ENCODE assay signal across 14 cellular contexts in genomic region chr6:56522871-56523270, GRCh38.
DNase-seq lines count a peak whose midpoint lies in the region; ATAC-seq and TF ChIP-seq lines count a peak whose summit lies in the region.
"Had no signal": no experiment of that assay in that cellular context is flagged by ENCODE, and none has a peak within 500 bp of the region (broad histone marks: within the 10 kb centered on the region; RNA-seq: fewer than 3 reads in every experiment).

No MANE protein-coding gene starts in this region.

- CTCF ChIA-PET in IMR-90 (lab: Yijun Ruan, JAX) = no interaction called here

- no peak overlapping the region for H2BK20ac ChIP-seq in IMR-90 (ENCODE audit: low read depth, low read length)

- H4K5ac ChIP-seq in IMR-90 (ENCODE audit: low read depth, low read length) = no peak overlapping the region

- BruUV-seq in IMR-90 (replicated peaks; lab: Mats Ljungman, UMichigan) = no TSS peak

- H2AFZ ChIP-seq in IMR-90 (replicated peaks; ENCODE audit: low read length, poor library complexity) (no peak overlapping the region), neural progenitor cell (replicated peaks) (no peak overlapping the region)

- H4K91ac ChIP-seq in IMR-90 (ENCODE audit: insufficient read depth, low read depth, low read length) = no peak overlapping the region

- H3K18ac ChIP-seq in IMR-90 (ENCODE audit: low read depth, low read length) = peak overlapping the region; percentile 62

- H3K79me2 ChIP-seq in neural progenitor cell (ENCODE audit: low read depth) = no peaks in the 10 kb centered on the region

- POLR2A ChIA-PET in IMR-90 (lab: Charles Lee; ENCODE audit: unreplicated experiment) = no interaction called here

- WGBS in IMR-90 (ENCODE audit: extremely low coverage in 2 of 2, insufficient read length in 1 of 2), 2 experiments = no CpG with 5 or more reads among the region's 2 CpGs

- no peaks in the 10 kb centered on the region for H3K27me3 ChIP-seq in IMR-90 (ENCODE audit: control insufficient read depth, insufficient read depth, low read length)
- H3K27me3 ChIP-seq in dorsolateral prefrontal cortex = no peaks in the 10 kb centered on the region
- no peaks in the 10 kb centered on the region for H3K27me3 ChIP-seq in neural progenitor cell
- H3K27me3 ChIP-seq: BLaER1, Peyer's patch had no signal

- H3K14ac ChIP-seq in IMR-90 (replicated peaks; ENCODE audit: low read depth, low read length) = no peak overlapping the region

- H3K4me1 Mint-ChIP-seq in neural progenitor cell = peaks cover 16% of the 10 kb centered on the region

- H2BK5ac ChIP-seq in IMR-90 (ENCODE audit: low read depth, low read length, poor library complexity, severe bottlenecking) = peak overlapping the region; percentile 93

- H3K4ac ChIP-seq in IMR-90 (ENCODE audit: low read depth, low read length) = no peak overlapping the region

- in situ Hi-C loops in IMR-90 (cut with MboI; ENCODE audit: low sequenced_read_pairs) = no loop called here

- no peak overlapping the region for H3K27ac Mint-ChIP-seq in neural progenitor cell

- H4K8ac ChIP-seq in IMR-90 (ENCODE audit: low read depth in 2 of 2, low read length in 2 of 2) = no peak overlapping the region

- H4K20me1 ChIP-seq in IMR-90 (ENCODE audit: insufficient read depth, low read length) (peaks cover 10% of the 10 kb centered on the region; the same call in 1 of the 2 replicates), neural progenitor cell (ENCODE audit: low read depth) (no peaks in the 10 kb centered on the region)
- H4K20me1 ChIP-seq: BLaER1 had no signal

- no peak overlapping the region for H3K56ac ChIP-seq in IMR-90 (ENCODE audit: extremely low read depth, insufficient read depth, low read length)

- ATAC-seq in IMR-90 (ENCODE audit: low read depth) (no peak), GM19324 (IDR thresholded peaks at IDR 0.05; ENCODE audit: low FRiP score, unreplicated experiment) (no peak)

- no peak for DNase-seq in IMR-90
- no peak for DNase-seq in dorsolateral prefrontal cortex
- DNase-seq in neural progenitor cell (ENCODE audit: low spot score) = no peak
- DNase-seq in AG20443 (ENCODE audit: low spot score) = no peak
- DNase-seq in Kasumi-1 (lab: John Stamatoyannopoulos, UW) = no peak
- no peak for DNase-seq in putamen (ENCODE audit: low spot score)
- DNase-seq: H7, NCI-H1436, NCI-H2029 treated with DMSO at 0.1 percent for 48 hours, NCI-H510A treated with DMSO at 0.1 percent for 48 hours, Peyer's patch, Right ventricle myocardium superior had no signal

- H3K27ac ChIP-seq in IMR-90 (ENCODE audit: insufficient read depth, low read length) (no peak overlapping the region; the same call in 1 of the 2 replicates), dorsolateral prefrontal cortex (peak overlapping the region in 30 of 59 donors; percentile 15 to 74 (median 42)), neural progenitor cell (peak overlapping the region; percentile 39)
- H3K27ac ChIP-seq: BLaER1 had no signal

- no peak overlapping the region for H3K4me3 ChIP-seq in IMR-90 (ENCODE audit: insufficient read depth, low read depth, low read length)
- H3K4me3 ChIP-seq in dorsolateral prefrontal cortex = no peak overlapping the region
- H3K4me3 ChIP-seq in neural progenitor cell = no peak overlapping the region
- H3K4me3 ChIP-seq: BLaER1, Peyer's patch had no signal

- TF ChIP-seq RAD21 in IMR-90 (IDR thresholded peaks at IDR 0.05; ENCODE audit: low read length) = no peak

- no peaks in the 10 kb centered on the region for H3K9me3 Mint-ChIP-seq in neural progenitor cell

- no peak for TF ChIP-seq POLR2A in IMR-90 (IDR thresholded peaks at IDR 0.05; ENCODE audit: low read depth, low read length)

- no peak overlapping the region for H3K4me3 Mint-ChIP-seq in neural progenitor cell

- H2AK9ac ChIP-seq in IMR-90 (replicated peaks; ENCODE audit: low read depth, low read length, poor library complexity) = no peak overlapping the region

- peaks cover 27% of the 10 kb centered on the region for H3K4me1 ChIP-seq in IMR-90 (ENCODE audit: control insufficient read depth, insufficient read depth, low read length)
- peaks cover 52% of the 10 kb centered on the region for H3K4me1 ChIP-seq in neural progenitor cell
- H3K4me1 ChIP-seq: BLaER1 had no signal

- H3K36me3 ChIP-seq in IMR-90 (ENCODE audit: control insufficient read depth, insufficient read depth, low read length) = peaks cover 19% of the 10 kb centered on the region
- H3K36me3 ChIP-seq in neural progenitor cell = peaks cover 3% of the 10 kb centered on the region

- peaks cover 33% of the 10 kb centered on the region for H3K36me3 Mint-ChIP-seq in neural progenitor cell

- no peak for TF ChIP-seq CTCF in IMR-90 (conservative IDR thresholded peaks at IDR 0.05; ENCODE audit: low read depth, low read length)
- TF ChIP-seq CTCF in dorsolateral prefrontal cortex (IDR thresholded peaks at IDR 0.05 in 54 of 56, conservative IDR thresholded peaks at IDR 0.05 in 2 of 56; ENCODE audit: low read depth in 1 of 56, partially characterized antibody in 56 of 56) = no peak
- TF ChIP-seq CTCF in neural progenitor cell (IDR thresholded peaks at IDR 0.05) = no peak

- H2BK15ac ChIP-seq in IMR-90 (ENCODE audit: low read depth, low read length) = 0 out of 3 replicates have a peak overlapping the region, but pooled peaks have one; percentile 10

- peak overlapping the region; percentile 17; the same call in 1 of the 2 replicates for H3K23ac ChIP-seq in IMR-90 (ENCODE audit: low read depth, low read length)

- H3K79me1 ChIP-seq in IMR-90 (ENCODE audit: low read depth in 1 of 2, low read length in 2 of 2) = peaks cover 22 to 51% of the 10 kb centered on the region in 2 experiments

- H3K9me1 ChIP-seq in IMR-90 (ENCODE audit: insufficient read depth, low read length) = peaks cover 15% of the 10 kb centered on the region

- H3F3A ChIP-seq in neural progenitor cell (ENCODE audit: low read depth) = peaks cover 23% of the 10 kb centered on the region

- H3K4me2 ChIP-seq in IMR-90 (ENCODE audit: low read depth, low read length) = no peak overlapping the region
- H3K4me2 ChIP-seq in neural progenitor cell = peak overlapping the region; percentile 3
- H3K4me2 ChIP-seq: BLaER1 had no signal

- intact Hi-C loops in IMR-90 (cut with micrococcal nuclease) = no loop called here
- intact Hi-C loops in dorsolateral prefrontal cortex (cut with DNase I) = no loop called here

- no peak overlapping the region for H2AK5ac ChIP-seq in IMR-90 (ENCODE audit: low read depth, low read length)

- dilution Hi-C loops in IMR-90 (cut with HindIII; ENCODE audit: low sequenced_read_pairs, unreplicated experiment) = no loop called here

- H3K9ac ChIP-seq in IMR-90 (ENCODE audit: low read depth, low read length) (no peak overlapping the region), neural progenitor cell (no peak overlapping the region)
- H3K9ac ChIP-seq: BLaER1 had no signal

- H3K9me3 ChIP-seq in IMR-90 (ENCODE audit: control insufficient read depth, insufficient read depth, low read length) (no peaks in the 10 kb centered on the region), neural progenitor cell (ENCODE audit: low read depth) (no peaks in the 10 kb centered on the region)
- H3K9me3 ChIP-seq: BLaER1, Peyer's patch had no signal

- no peak overlapping the region for H2BK120ac ChIP-seq in IMR-90 (ENCODE audit: low read depth, low read length)

- H3K27me3 Mint-ChIP-seq in neural progenitor cell (ENCODE audit: insufficient read depth, low read depth) = peaks cover 3% of the 10 kb centered on the region

TF ChIP-seq in IMR-90, 13 proteins besides CTCF, POLR2A, EP300 and RAD21:
- TF ChIP-seq USF2 (IDR thresholded peaks at IDR 0.05; ENCODE audit: low read depth, low read length) = no peak
- no peak for TF ChIP-seq MAFK (IDR thresholded peaks at IDR 0.05; ENCODE audit: low read depth, low read length)
- TF ChIP-seq CEBPB (IDR thresholded peaks at IDR 0.05; ENCODE audit: low read depth, low read length) = no peak
- no peak for TF ChIP-seq CHD1 (IDR thresholded peaks at IDR 0.05; ENCODE audit: low read depth, low read length)
- TF ChIP-seq MAZ (IDR thresholded peaks at IDR 0.05; ENCODE audit: borderline replicate concordance, low read depth, low read length) = no peak
- no peak for TF ChIP-seq RCOR1 (IDR thresholded peaks at IDR 0.05; ENCODE audit: insufficient replicate concordance, low read length)
- TF ChIP-seq NFE2L2 (IDR thresholded peaks at IDR 0.05; ENCODE audit: low read depth, low read length) = no peak
- no peak for TF ChIP-seq FOS (IDR thresholded peaks at IDR 0.05; ENCODE audit: low read depth, low read length)
- no peak for TF ChIP-seq BHLHE40 (IDR thresholded peaks at IDR 0.05; ENCODE audit: low read depth, low read length)
- TF ChIP-seq SMC3 (IDR thresholded peaks at IDR 0.05; ENCODE audit: low read depth, low read length) = no peak
